In genomic region chr6:129638055-129639019, GRCh38 we compare ENCODE assay signal across 1 cellular context.
TF ChIP-seq lines count a peak whose summit lies in the region.

No MANE protein-coding gene starts in this region.

TF ChIP-seq in WTC11, 78 proteins besides CTCF, POLR2A, EP300 and RAD21 (continued from another document):
- TF ChIP-seq FOXP4 (CRISPR knock-in tag; IDR thresholded peaks at IDR 0.05) (no peak), ATF6 (CRISPR knock-in tag; IDR thresholded peaks at IDR 0.05) (no peak)
- TF ChIP-seq, protein P1, sequence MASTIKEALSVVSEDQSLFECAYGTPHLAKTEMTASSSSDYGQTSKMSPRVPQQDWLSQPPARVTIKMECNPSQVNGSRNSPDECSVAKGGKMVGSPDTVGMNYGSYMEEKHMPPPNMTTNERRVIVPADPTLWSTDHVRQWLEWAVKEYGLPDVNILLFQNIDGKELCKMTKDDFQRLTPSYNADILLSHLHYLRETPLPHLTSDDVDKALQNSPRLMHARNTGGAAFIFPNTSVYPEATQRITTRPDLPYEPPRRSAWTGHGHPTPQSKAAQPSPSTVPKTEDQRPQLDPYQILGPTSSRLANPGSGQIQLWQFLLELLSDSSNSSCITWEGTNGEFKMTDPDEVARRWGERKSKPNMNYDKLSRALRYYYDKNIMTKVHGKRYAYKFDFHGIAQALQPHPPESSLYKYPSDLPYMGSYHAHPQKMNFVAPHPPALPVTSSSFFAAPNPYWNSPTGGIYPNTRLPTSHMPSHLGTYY (CRISPR knock-in tag; IDR thresholded peaks at IDR 0.05) = no peak
TF ChIP-seq in WTC11: peak in this region for 0.
